Comparison of ENCODE assay signal across 1 cellular context in the genomic region with DNA sequence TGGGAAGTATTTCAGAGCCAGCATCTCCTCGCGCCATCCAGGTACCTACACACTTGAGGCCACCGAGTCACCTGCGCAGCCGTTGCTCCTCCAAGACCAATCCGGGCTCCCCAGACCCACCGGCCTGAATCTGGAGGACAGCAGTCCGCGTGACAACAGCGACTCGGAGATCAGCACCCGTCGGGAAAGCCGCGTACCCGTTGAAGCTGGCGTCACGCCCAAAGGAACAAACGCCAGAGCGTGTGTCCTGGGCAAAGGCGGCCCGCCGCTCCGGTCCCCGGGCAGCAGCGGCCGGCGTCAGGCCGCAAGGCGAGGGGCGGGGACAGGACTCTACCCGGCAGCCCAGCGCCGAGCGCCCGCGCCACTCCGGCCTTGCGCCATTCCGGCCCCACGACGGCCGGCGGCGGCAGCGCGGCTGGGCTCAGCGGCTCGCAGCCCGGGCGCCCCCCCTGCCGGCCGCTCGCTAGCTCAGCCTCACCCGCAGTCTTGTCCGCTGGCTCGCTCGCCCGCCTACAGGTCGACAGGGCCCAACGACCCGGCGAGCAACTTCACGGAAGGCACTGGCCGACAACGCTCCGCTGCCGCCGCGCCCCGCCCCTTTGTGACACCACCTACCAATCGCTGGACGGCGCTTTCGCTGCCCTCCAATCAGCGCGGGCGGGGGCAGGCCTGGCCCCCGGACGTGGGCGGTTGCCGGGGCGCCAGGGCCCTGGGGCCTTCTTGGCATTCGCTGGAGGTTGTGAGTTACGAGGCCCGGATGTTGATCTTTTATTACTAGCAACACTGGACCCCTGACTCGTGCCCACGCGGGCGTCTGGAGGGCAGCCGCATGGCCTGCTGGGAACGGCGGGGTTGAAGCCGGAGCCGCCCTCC.
TF ChIP-seq lines count a peak whose summit lies in the region.

ZFAND4 (minus strand) TSS at position 572 of the 873 bp plus-strand sequence. CDS start 9,047 bp downstream, outside the sequence.

TF ChIP-seq in Ishikawa, 13 proteins besides CTCF, POLR2A, EP300 and RAD21 (continued from another document):
- TF ChIP-seq, protein P1, sequence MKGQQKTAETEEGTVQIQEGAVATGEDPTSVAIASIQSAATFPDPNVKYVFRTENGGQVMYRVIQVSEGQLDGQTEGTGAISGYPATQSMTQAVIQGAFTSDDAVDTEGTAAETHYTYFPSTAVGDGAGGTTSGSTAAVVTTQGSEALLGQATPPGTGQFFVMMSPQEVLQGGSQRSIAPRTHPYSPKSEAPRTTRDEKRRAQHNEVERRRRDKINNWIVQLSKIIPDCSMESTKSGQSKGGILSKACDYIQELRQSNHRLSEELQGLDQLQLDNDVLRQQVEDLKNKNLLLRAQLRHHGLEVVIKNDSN (IDR thresholded peaks at IDR 0.05): peak; percentile 34; the same call in 1 of the 2 replicates
- TF ChIP-seq, protein P2, sequence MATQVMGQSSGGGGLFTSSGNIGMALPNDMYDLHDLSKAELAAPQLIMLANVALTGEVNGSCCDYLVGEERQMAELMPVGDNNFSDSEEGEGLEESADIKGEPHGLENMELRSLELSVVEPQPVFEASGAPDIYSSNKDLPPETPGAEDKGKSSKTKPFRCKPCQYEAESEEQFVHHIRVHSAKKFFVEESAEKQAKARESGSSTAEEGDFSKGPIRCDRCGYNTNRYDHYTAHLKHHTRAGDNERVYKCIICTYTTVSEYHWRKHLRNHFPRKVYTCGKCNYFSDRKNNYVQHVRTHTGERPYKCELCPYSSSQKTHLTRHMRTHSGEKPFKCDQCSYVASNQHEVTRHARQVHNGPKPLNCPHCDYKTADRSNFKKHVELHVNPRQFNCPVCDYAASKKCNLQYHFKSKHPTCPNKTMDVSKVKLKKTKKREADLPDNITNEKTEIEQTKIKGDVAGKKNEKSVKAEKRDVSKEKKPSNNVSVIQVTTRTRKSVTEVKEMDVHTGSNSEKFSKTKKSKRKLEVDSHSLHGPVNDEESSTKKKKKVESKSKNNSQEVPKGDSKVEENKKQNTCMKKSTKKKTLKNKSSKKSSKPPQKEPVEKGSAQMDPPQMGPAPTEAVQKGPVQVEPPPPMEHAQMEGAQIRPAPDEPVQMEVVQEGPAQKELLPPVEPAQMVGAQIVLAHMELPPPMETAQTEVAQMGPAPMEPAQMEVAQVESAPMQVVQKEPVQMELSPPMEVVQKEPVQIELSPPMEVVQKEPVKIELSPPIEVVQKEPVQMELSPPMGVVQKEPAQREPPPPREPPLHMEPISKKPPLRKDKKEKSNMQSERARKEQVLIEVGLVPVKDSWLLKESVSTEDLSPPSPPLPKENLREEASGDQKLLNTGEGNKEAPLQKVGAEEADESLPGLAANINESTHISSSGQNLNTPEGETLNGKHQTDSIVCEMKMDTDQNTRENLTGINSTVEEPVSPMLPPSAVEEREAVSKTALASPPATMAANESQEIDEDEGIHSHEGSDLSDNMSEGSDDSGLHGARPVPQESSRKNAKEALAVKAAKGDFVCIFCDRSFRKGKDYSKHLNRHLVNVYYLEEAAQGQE (IDR thresholded peaks at IDR 0.05; ENCODE audit: low read depth): no peak
- TF ChIP-seq TEAD4 (IDR thresholded peaks at IDR 0.05) (no peak), EGR1 (IDR thresholded peaks at IDR 0.05) (peak; percentile 94), FOXM1 (IDR thresholded peaks at IDR 0.05; ENCODE audit: borderline replicate concordance, low read depth) (0 out of 2 replicates have a peak, but pooled peaks have one; percentile 16), NFIC (IDR thresholded peaks at IDR 0.05) (peak; percentile 45; the same call in 1 of the 2 replicates), ZBTB7A (IDR thresholded peaks at IDR 0.05; ENCODE audit: low read depth) (peak; percentile 58; the same call in 1 of the 2 replicates), TCF12 (IDR thresholded peaks at IDR 0.05; ENCODE audit: low read depth) (peak; percentile 41; the same call in 1 of the 2 replicates)
- TF ChIP-seq, protein P3, sequence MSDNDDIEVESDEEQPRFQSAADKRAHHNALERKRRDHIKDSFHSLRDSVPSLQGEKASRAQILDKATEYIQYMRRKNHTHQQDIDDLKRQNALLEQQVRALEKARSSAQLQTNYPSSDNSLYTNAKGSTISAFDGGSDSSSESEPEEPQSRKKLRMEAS (IDR thresholded peaks at IDR 0.05): peak; percentile 94
